24 cellular contexts compared by ENCODE assay signal in genomic region chr10:130054021-130054420, GRCh38.
"Had no signal": no experiment of that assay in that cellular context is flagged by ENCODE, and none has a peak within 500 bp of the region (broad histone marks: within the 10 kb centered on the region; RNA-seq: fewer than 3 reads in every experiment).

No MANE protein-coding gene starts in this region.

- H3K4me3 ChIP-seq: body of pancreas, breast epithelium had no signal

- DNase-seq: activated B cell treated with CpG ODN at 0.5 μM for 24 hours; activated CD4-positive, alpha-beta memory T cell treated with anti-CD3 and anti-CD28 coated beads for 36 hours; activated CD4-positive, alpha-beta T cell treated with anti-CD3 and anti-CD28 coated beads for 4 hours; activated CD4-positive, alpha-beta T cell treated with anti-CD3 and anti-CD28 coated beads, Interleukin-2, amount 10 ng/mL, durations not matched to agents 24 days and 14 days; activated CD4-positive, alpha-beta T cell treated with anti-CD3 and anti-CD28 coated beads, Interleukin-2, amount 50 U/mL, for 1 hour; activated CD4-positive, alpha-beta T cell treated with anti-CD3 and anti-CD28 coated beads, Interleukin-2, amount 50 U/mL, for 4 hours; activated CD4-positive, CD25-positive, alpha-beta regulatory T cell treated with anti-CD3 and anti-CD28 coated beads, Interleukin-2, amount 50 U/mL, for 72 hours; activated CD8-positive, alpha-beta memory T cell treated with anti-CD3 and anti-CD28 coated beads, Interleukin-2, amount 50 U/mL, for 4 hours; activated CD8-positive, alpha-beta T cell treated with anti-CD3 and anti-CD28 coated beads for 36 hours; activated effector memory CD4-positive, alpha-beta T cell treated with Interleukin-2 at 50 U/mL for 16 hours; activated gamma-delta T cell; activated naive CD4-positive, alpha-beta T cell treated with anti-CD3 and anti-CD28 coated beads, Interleukin-2, amount 10 ng/mL, durations not matched to agents 7 days and 5 days; activated naive CD4-positive, alpha-beta T cell treated with Interleukin-2 at 50 U/mL for 16 hours; activated naive CD8-positive, alpha-beta T cell treated with anti-CD3 and anti-CD28 coated beads, Interleukin-2, amount 10 ng/mL, durations not matched to agents 7 days and 5 days; activated naive CD8-positive, alpha-beta T cell treated with anti-CD3 and anti-CD28 coated beads, Interleukin-2, amount 50 U/mL, for 24 hours; activated T-cell treated with anti-CD3 and anti-CD28 coated beads, Interleukin-2, amount 50 U/mL, for 24 hours; activated T-cell treated with anti-CD3 and anti-CD28 coated beads, Interleukin-2, amount 50 U/mL, for 48 hours; body of pancreas; brain microvascular endothelial cell; central memory CD4-positive, alpha-beta T cell; T-helper 1 cell; T-helper 2 cell; T-helper 9 cell had no signal
